ENCODE assay signal across 1 cellular context in the genomic region with DNA sequence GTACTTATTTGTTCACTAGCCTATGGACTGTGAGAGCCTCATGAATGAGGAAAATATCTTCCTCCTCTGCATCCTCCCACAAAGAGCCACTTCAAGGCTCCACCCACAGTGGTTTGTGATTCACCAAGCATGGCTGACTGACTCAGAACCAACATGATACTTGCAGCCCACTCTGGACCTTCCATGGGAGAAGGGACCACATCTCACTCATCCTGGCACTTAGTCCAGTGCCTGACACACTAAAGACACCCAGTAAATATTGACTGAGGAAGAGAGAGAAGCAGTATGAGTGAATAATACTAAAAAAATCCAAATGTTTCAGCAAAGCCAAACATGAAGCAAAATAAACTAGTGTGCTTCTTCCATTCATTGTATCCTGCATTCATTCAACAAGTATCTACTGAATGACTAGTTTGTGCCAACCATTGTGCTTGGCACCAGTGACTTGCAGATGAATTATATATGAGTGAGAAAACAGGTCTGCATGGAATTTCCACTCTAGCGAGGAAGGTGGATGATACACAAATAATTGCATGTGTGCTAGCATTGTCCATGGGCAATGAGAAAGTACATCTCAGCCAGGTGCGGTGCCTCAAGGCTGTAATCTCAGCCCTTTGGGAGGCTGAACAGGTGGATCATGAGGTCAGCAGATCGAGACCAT.
TF ChIP-seq lines count a peak whose summit lies in the region.

No MANE protein-coding gene starts in this region.

TF ChIP-seq in HepG2, 621 proteins besides CTCF, POLR2A, EP300 and RAD21 (continued from another document):
- TF ChIP-seq, protein P1, sequence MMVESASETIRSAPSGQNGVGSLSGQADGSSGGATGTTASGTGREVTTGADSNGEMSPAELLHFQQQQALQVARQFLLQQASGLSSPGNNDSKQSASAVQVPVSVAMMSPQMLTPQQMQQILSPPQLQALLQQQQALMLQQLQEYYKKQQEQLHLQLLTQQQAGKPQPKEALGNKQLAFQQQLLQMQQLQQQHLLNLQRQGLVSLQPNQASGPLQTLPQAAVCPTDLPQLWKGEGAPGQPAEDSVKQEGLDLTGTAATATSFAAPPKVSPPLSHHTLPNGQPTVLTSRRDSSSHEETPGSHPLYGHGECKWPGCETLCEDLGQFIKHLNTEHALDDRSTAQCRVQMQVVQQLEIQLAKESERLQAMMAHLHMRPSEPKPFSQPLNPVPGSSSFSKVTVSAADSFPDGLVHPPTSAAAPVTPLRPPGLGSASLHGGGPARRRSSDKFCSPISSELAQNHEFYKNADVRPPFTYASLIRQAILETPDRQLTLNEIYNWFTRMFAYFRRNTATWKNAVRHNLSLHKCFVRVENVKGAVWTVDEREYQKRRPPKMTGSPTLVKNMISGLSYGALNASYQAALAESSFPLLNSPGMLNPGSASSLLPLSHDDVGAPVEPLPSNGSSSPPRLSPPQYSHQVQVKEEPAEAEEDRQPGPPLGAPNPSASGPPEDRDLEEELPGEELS (CRISPR knock-in tag; IDR thresholded peaks at IDR 0.05), result no peak
- TF ChIP-seq SNAI1 (CRISPR knock-in tag; IDR thresholded peaks at IDR 0.05; ENCODE audit: borderline replicate concordance) (no peak), ZNF766 (CRISPR knock-in tag; IDR thresholded peaks at IDR 0.05; ENCODE audit: borderline replicate concordance) (no peak), PHF8 (CRISPR knock-in tag; IDR thresholded peaks at IDR 0.05) (no peak), ZNF660 (CRISPR knock-in tag; IDR thresholded peaks at IDR 0.05; ENCODE audit: borderline replicate concordance, low read depth) (no peak), TAF15 (IDR thresholded peaks at IDR 0.05; ENCODE audit: low read depth, low read length, poor library complexity, severe bottlenecking) (no peak)
- TF ChIP-seq, protein P2, sequence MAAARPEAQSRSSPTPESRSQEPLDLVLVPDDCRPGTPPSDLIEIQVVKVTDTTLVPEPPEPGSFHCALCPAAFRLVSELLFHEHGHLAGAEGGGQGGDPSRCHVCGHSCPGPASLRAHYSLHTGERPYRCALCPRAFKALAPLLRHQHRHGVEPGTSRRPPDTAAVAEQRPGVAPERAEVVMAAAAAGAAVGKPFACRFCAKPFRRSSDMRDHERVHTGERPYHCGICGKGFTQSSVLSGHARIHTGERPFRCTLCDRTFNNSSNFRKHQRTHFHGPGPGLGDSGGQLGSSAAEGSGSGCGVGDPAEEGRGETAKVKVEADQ (CRISPR knock-in tag; IDR thresholded peaks at IDR 0.05; ENCODE audit: borderline replicate concordance), result no peak
